Comparison of ENCODE assay signal across 8 cellular contexts in genomic region chr20:36744764-36745191, GRCh38. TPM values are rescaled to one million over a fixed set of nuclear protein-coding genes. Genes with fewer than 3 reads are reported as not detected.
DNase-seq lines count a peak whose midpoint lies in the region; ATAC-seq and TF ChIP-seq lines count a peak whose summit lies in the region.

No MANE protein-coding gene starts in this region.

- peak; percentile 59 for ATAC-seq in body of pancreas
- ATAC-seq in HG02970 (IDR thresholded peaks at IDR 0.05; ENCODE audit: low FRiP score, unreplicated experiment), result no peak

- no peaks in the 10 kb centered on the region for H3K9me3 ChIP-seq in body of pancreas
- no peaks in the 10 kb centered on the region for H3K9me3 ChIP-seq in iPS-20b (ENCODE audit: insufficient read depth, low read depth, low read length)
- no peaks in the 10 kb centered on the region for H3K9me3 ChIP-seq in stomach

- H3K4me1 ChIP-seq in body of pancreas (peaks cover 19% of the 10 kb centered on the region), iPS-20b (ENCODE audit: insufficient read depth, low read length) (peaks cover 5% of the 10 kb centered on the region; the same call in 1 of the 2 replicates), stomach (peaks cover 10 to 23% (median 16%) of the 10 kb centered on the region in 4 donors)

- intact Hi-C loops in CD14-positive monocyte (cut with micrococcal nuclease) (no loop called here), body of pancreas (cut with DNase I) (no loop called here), stomach (cut with DNase I; ENCODE audit: low total_unique reads) (no loop called here)

- H3K27ac ChIP-seq in body of pancreas (peak overlapping the region; percentile 23 to 72 (median 56)), iPS-20b (ENCODE audit: low read length) (no peak overlapping the region), stomach (peak overlapping the region in 4 of 5 donors; percentile 2 to 86 (median 66))

- no peak for DNase-seq in CD14-positive monocyte (ENCODE audit: low spot score)
- peak; percentile 46 for DNase-seq in HuH-7.5 (ENCODE audit: low spot score)
- DNase-seq in body of pancreas, result peak; percentile 59 to 70 (median 69)
- DNase-seq in stomach, result peak; percentile 48
- no peak for DNase-seq in COLO829 (ENCODE audit: low spot score)
- DNase-seq in stimulated activated CD4-positive, alpha-beta T cell treated with anti-CD3 and anti-CD28 coated beads, Interleukin-15, amount 100 ng/mL, for 24 hours, result no peak

- H3K36me3 ChIP-seq in body of pancreas (replicated peaks in 1 of 2; ENCODE audit: insufficient read depth in 1 of 2, low read depth in 2 of 2) (no peaks in the 10 kb centered on the region), iPS-20b (ENCODE audit: insufficient read depth, low read depth, low read length) (no peaks in the 10 kb centered on the region), stomach (no peaks in the 10 kb centered on the region)

- peaks cover 0 to 2% (median 0%) of the 10 kb centered on the region in 7 donors for H3K9me3 Mint-ChIP-seq in CD14-positive monocyte

- peaks cover 0 to 2% of the 10 kb centered on the region in 2 donors for H3K36me3 Mint-ChIP-seq in CD14-positive monocyte

- WGBS in body of pancreas, 2 donors, result 7 to 13% methylated on average over 5 to 8 of the region's 8 CpGs
- 5 to 21% (median 14%) methylated on average over 7 to 8 of the region's 8 CpGs for WGBS in stomach, 5 donors

- TF ChIP-seq POLR2A in body of pancreas (IDR thresholded peaks at IDR 0.05) (no peak), stomach (IDR thresholded peaks at IDR 0.05) (no peak)

- TF ChIP-seq CTCF in CD14-positive monocyte (IDR thresholded peaks at IDR 0.05), result no peak
- TF ChIP-seq CTCF in body of pancreas (IDR thresholded peaks at IDR 0.05), result no peak
- no peak for TF ChIP-seq CTCF in stomach (IDR thresholded peaks at IDR 0.05)

- TF ChIP-seq EP300 in stomach (IDR thresholded peaks at IDR 0.05), result no peak

- peak overlapping the region; percentile 93 to 96 for H3K4me3 Mint-ChIP-seq in CD14-positive monocyte

- H3K9ac ChIP-seq in iPS-20b (ENCODE audit: low read depth, low read length), result peak overlapping the region; percentile 65; the same call in 1 of the 2 replicates

- H3K4me1 Mint-ChIP-seq in CD14-positive monocyte, result peaks cover 22% of the 10 kb centered on the region

- H3K27me3 ChIP-seq in body of pancreas (no peaks in the 10 kb centered on the region), iPS-20b (ENCODE audit: insufficient read depth, low read length) (peaks cover 5% of the 10 kb centered on the region; the same call in 1 of the 2 replicates), stomach (no peaks in the 10 kb centered on the region)

- peak overlapping the region in 1 of 2 donors; percentile 53 for H3K4me3 ChIP-seq in body of pancreas
- H3K4me3 ChIP-seq in iPS-20b (ENCODE audit: low read length), result peak overlapping the region; percentile 87
- H3K4me3 ChIP-seq in stomach, result peak overlapping the region; percentile 92 to 99 (median 93)

- no peak overlapping the region for H3K27ac Mint-ChIP-seq in CD14-positive monocyte

- H3K27me3 Mint-ChIP-seq in CD14-positive monocyte (ENCODE audit: low read depth in 3 of 3), result peaks cover 2 to 9% (median 7%) of the 10 kb centered on the region in 3 donors

RNA-seq across cellular contexts. Expression of gene NDRG3, which starts 1.1 kb away (rescaled TPM):
- 10 to 100 TPM; 21.7 to 23.2 TPM for polyA plus RNA-seq in CD14-positive monocyte
- 10 to 100 TPM in 1 of 2 donors, 1 to 10 TPM in 1; 9.2 to 11.9 TPM for total RNA-seq in body of pancreas
- 10 to 100 TPM in 1 of 5 donors, 1 to 10 TPM in 4; 5.8 to 91.6 (median 7.6) TPM for total RNA-seq in stomach
- polyA plus RNA-seq in stomach, result 10 to 100 TPM; 14.6 to 21.7 (median 16.1) TPM

RNA-seq across cellular contexts. Expression of gene DSN1, which starts 28.8 kb away (rescaled TPM):
- polyA plus RNA-seq in CD14-positive monocyte (1 to 10 TPM; 5.1 to 5.2 TPM), stomach (10 to 100 TPM in 1 of 3 donors, 1 to 10 TPM in 2; 8.0 to 11.8 (median 8.1) TPM)
- total RNA-seq in body of pancreas (1 to 10 TPM; 1.8 to 5.6 TPM), stomach (10 to 100 TPM in 2 of 5 donors, 1 to 10 TPM in 3; 1.3 to 18.9 (median 7.2) TPM)

Comparison
In these comparisons a context has a peak if more than half of its experiments do, and no peak if none do; other contexts are left out.
1. DNase-seq: peak in HuH-7.5 (single experiment), body of pancreas (4 of 4) and stomach (single experiment); none in CD14-positive monocyte (single experiment), COLO829 (single experiment) and stimulated activated CD4-positive, alpha-beta T cell treated with anti-CD3 and anti-CD28 coated beads, Interleukin-15, amount 100 ng/mL, for 24 hours (single experiment).